ENCODE assay signal across 8 cellular contexts in genomic region chr9:129333961-129334743, GRCh38.
DNase-seq lines count a peak whose midpoint lies in the region; ATAC-seq and TF ChIP-seq lines count a peak whose summit lies in the region.

No MANE protein-coding gene starts in this region.

- ATAC-seq in heart right ventricle, result peak; percentile 87 to 95 (median 91)
- ATAC-seq in GM18519 (IDR thresholded peaks at IDR 0.05; ENCODE audit: low FRiP score, unreplicated experiment), result no peak

- H3K27ac ChIP-seq in heart right ventricle, result peak overlapping the region; percentile 69 to 96 (median 88)

- H3K9me3 ChIP-seq in heart right ventricle, result peaks cover 0 to 17% (median 9%) of the 10 kb centered on the region in 11 donors

- H3K4me3 Mint-ChIP-seq in osteocyte (ENCODE audit: unreplicated experiment), result peak overlapping the region; percentile 5

- H3K36me3 ChIP-seq in heart right ventricle, result no peaks in the 10 kb centered on the region

- H3K9me3 Mint-ChIP-seq in osteocyte (ENCODE audit: unreplicated experiment), result peaks cover 12% of the 10 kb centered on the region

- peaks cover 19 to 60% (median 53%) of the 10 kb centered on the region in 9 donors for H3K4me1 ChIP-seq in heart right ventricle

- DNase-seq in activated CD4-positive, CD25-positive, alpha-beta regulatory T cell treated with anti-CD3 and anti-CD28 coated beads, Interleukin-2, amount 50 U/mL, for 72 hours, result peak; percentile 45
- no peak for DNase-seq in activated CD4-positive, CD25-positive, alpha-beta regulatory T cell (lab: John Stamatoyannopoulos, UW)
- DNase-seq in NOMO-1 (lab: John Stamatoyannopoulos, UW; ENCODE audit: unreplicated experiment in 2 of 2), result peak; percentile 83 to 95
- DNase-seq in amygdala (lab: John Stamatoyannopoulos, UW), result peak in 45 of 56 donors; percentile 25 to 78 (median 53)
- DNase-seq in heart right ventricle, result peak; percentile 88 to 89
- peak; percentile 94 for DNase-seq in osteocyte (ENCODE audit: extremely low spot score, unreplicated experiment)
- no peak for DNase-seq in GM10266 (ENCODE audit: extremely low spot score)

- H3K36me3 Mint-ChIP-seq in osteocyte (ENCODE audit: unreplicated experiment), result no peaks in the 10 kb centered on the region

- H3K27ac Mint-ChIP-seq in osteocyte (ENCODE audit: unreplicated experiment), result peak overlapping the region; percentile 97

- intact Hi-C loops in heart right ventricle (cut with DNase I), result loop anchor here in 6 of 10 donors (2.0 to 10.0 kb wide), 9 partner anchors 78 to 281 kb away; partner anchors contain the start of gene IER5L (in 2 of the 6)

- TF ChIP-seq CTCF in heart right ventricle (IDR thresholded peaks at IDR 0.05) (peak in 4 of 9 donors; percentile 7 to 22 (median 11)), osteocyte (IDR thresholded peaks at IDR 0.05) (peak; percentile 12), GM10266 (IDR thresholded peaks at IDR 0.05; ENCODE audit: control insufficient read depth, insufficient read depth, low read depth, missing control alignments) (no peak)

- H3K4me3 ChIP-seq in heart right ventricle, result peak overlapping the region in 8 of 10 donors; percentile 2 to 39 (median 29)

- no peaks in the 10 kb centered on the region for H3K27me3 Mint-ChIP-seq in osteocyte (ENCODE audit: unreplicated experiment)

- no peaks in the 10 kb centered on the region for H3K27me3 ChIP-seq in heart right ventricle

- H3K4me1 Mint-ChIP-seq in osteocyte (ENCODE audit: unreplicated experiment), result peaks cover 57% of the 10 kb centered on the region

- 5 to 6% methylated on average over 30 of the region's 30 CpGs for WGBS in heart right ventricle, 2 donors

Comparison
In these comparisons a context has a peak if more than half of its experiments do, and no peak if none do; other contexts are left out.
1. DNase-seq: peak in activated CD4-positive, CD25-positive, alpha-beta regulatory T cell treated with anti-CD3 and anti-CD28 coated beads, Interleukin-2, amount 50 U/mL, for 72 hours (single experiment), NOMO-1 (2 of 2), amygdala (45 of 56), heart right ventricle (2 of 2) and osteocyte (single experiment); none in activated CD4-positive, CD25-positive, alpha-beta regulatory T cell (0 of 4) and GM10266 (single experiment).